In genomic region chr15:58898150-58898680, GRCh38 we compare ENCODE assay signal across 22 cellular contexts.
"Had no signal": no experiment of that assay in that cellular context is flagged by ENCODE, and none has a peak within 500 bp of the region (broad histone marks: within the 10 kb centered on the region; RNA-seq: fewer than 3 reads in every experiment).

No MANE protein-coding gene starts in this region.

- H3K27me3 ChIP-seq: gastroesophageal sphincter, hepatocyte, right atrium auricular region, spleen, testis, transverse colon had no signal

- H3K9me3 ChIP-seq: gastroesophageal sphincter, right atrium auricular region, spleen, testis, transverse colon had no signal

- H2AFZ ChIP-seq: hepatocyte, parathyroid adenoma had no signal

- FAIRE-seq: endothelial cell of umbilical vein had no signal

- H3K4me2 ChIP-seq: hepatocyte had no signal

- H3K9ac ChIP-seq: parathyroid adenoma had no signal

- DNase-seq: activated CD4-positive, alpha-beta memory T cell treated with anti-CD3 and anti-CD28 coated beads for 36 hours; activated CD4-positive, alpha-beta T cell treated with anti-CD3 and anti-CD28 coated beads for 48 hours; activated CD4-positive, CD25-positive, alpha-beta regulatory T cell; activated CD8-positive, alpha-beta memory T cell treated with anti-CD3 and anti-CD28 coated beads, Interleukin-2, amount 50 U/mL, for 4 hours; activated naive CD8-positive, alpha-beta T cell treated with anti-CD3 and anti-CD28 coated beads, Interleukin-2, amount 50 U/mL, for 24 hours; activated T-cell treated with anti-CD3 and anti-CD28 coated beads, Interleukin-2, amount 50 U/mL, for 24 hours; amygdala; caudate nucleus; cortex of kidney; kidney; left colon; mammary epithelial cell; nucleus accumbens; spleen; stimulated activated naive CD8-positive, alpha-beta T cell treated with anti-CD3 and anti-CD28 coated beads, Interleukin-15, Interleukin-2, amounts not matched to agents 100 U/mL and 50 U/mL, for 24 hours; testis; transverse colon had no signal

- H3K79me2 ChIP-seq: parathyroid adenoma had no signal

- H3K4me1 ChIP-seq: gastroesophageal sphincter, parathyroid adenoma, right atrium auricular region, spleen, testis, transverse colon had no signal

- ATAC-seq: activated naive CD8-positive, alpha-beta T cell treated with anti-CD3 and anti-CD28 coated beads, Interleukin-2, amount 50 U/mL, for 24 hours; gastroesophageal sphincter; left colon; stimulated activated naive CD8-positive, alpha-beta T cell treated with anti-CD3 and anti-CD28 coated beads, Interleukin-15, Interleukin-2, amounts not matched to agents 100 U/mL and 50 U/mL, for 24 hours had no signal

- H3K27ac ChIP-seq: gastroesophageal sphincter, hepatocyte, parathyroid adenoma, right atrium auricular region, spleen, testis, transverse colon had no signal

- H3K4me3 ChIP-seq: gastroesophageal sphincter, hepatocyte, right atrium auricular region, spleen, testis, transverse colon had no signal
